Comparison of ENCODE assay signal across 18 cellular contexts in the genomic region with DNA sequence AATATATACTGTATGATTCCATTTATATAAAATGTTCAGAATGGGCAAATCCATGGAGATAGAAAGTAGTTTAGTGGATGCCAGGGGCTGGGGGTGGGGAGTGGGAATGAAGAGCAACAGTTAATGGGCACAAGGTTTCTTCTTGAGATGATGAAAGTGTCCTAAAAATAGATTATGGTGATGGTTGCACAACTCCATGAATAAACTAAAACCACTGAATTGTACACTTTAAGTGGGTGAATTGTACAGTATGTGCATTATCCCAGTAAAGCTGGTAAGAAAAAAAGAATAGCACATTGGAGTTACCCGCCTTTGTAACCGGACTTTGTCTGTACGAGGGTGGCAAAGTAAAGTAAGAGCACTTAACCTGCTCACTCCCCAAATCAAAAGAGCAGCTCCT. TPM values are rescaled to one million over a fixed set of nuclear protein-coding genes. Genes with fewer than 3 reads are reported as not detected.
DNase-seq lines count a peak whose midpoint lies in the region; ATAC-seq, FAIRE-seq and TF ChIP-seq lines count a peak whose summit lies in the region.
"Had no signal": no experiment of that assay in that cellular context is flagged by ENCODE, and none has a peak within 500 bp of the region (broad histone marks: within the 10 kb centered on the region; RNA-seq: fewer than 3 reads in every experiment).

No MANE protein-coding gene starts in this region.

- H3K4me3 ChIP-seq in AG04450 (ENCODE audit: low read depth, low read length) (no peak overlapping the region), IMR-90 (ENCODE audit: insufficient read depth, low read depth, low read length) (no peak overlapping the region), foreskin fibroblast (ENCODE audit: low read depth in 1 of 2, low read length in 2 of 2) (no peak overlapping the region), kidney (ENCODE audit: low read length in 2 of 2) (no peak overlapping the region), esophagus muscularis mucosa (no peak overlapping the region)
- H3K4me3 ChIP-seq: GM12878, ovary, spleen had no signal

- H3K4me1 ChIP-seq in IMR-90 (ENCODE audit: control insufficient read depth, insufficient read depth, low read length) = peaks cover 5% of the 10 kb centered on the region
- H3K4me1 ChIP-seq in kidney (ENCODE audit: control insufficient read depth in 1 of 2, insufficient read depth in 1 of 2, low read depth in 1 of 2, low read length in 2 of 2) = no peaks in the 10 kb centered on the region
- peaks cover 0 to 6% (median 0%) of the 10 kb centered on the region in 4 donors for H3K4me1 ChIP-seq in esophagus muscularis mucosa

- no CpG with 5 or more reads among the region's 3 CpGs for WGBS in IMR-90 (ENCODE audit: extremely low coverage in 2 of 2, insufficient read length in 1 of 2), 2 experiments
- 78% methylated on average over 3 of the region's 3 CpGs for WGBS in esophagus muscularis mucosa

- peaks cover 37% of the 10 kb centered on the region for H3K36me3 ChIP-seq in IMR-90 (ENCODE audit: control insufficient read depth, insufficient read depth, low read length)
- H3K36me3 ChIP-seq in kidney (ENCODE audit: control insufficient read depth in 1 of 2, insufficient read depth in 2 of 2, low read length in 2 of 2) = peaks cover 33 to 62% of the 10 kb centered on the region in 2 donors
- peaks cover 23 to 85% (median 65%) of the 10 kb centered on the region in 4 donors for H3K36me3 ChIP-seq in esophagus muscularis mucosa
- H3K36me3 ChIP-seq: ovary had no signal

- no peak overlapping the region for H2BK120ac ChIP-seq in IMR-90 (ENCODE audit: low read depth, low read length)

- H3K79me1 ChIP-seq in IMR-90 (ENCODE audit: low read depth in 1 of 2, low read length in 2 of 2) = peaks cover 8 to 17% of the 10 kb centered on the region in 2 experiments; a peak in 2 of 4 replicates

- POLR2A ChIA-PET in AG04450 (lab: Yijun Ruan, JAX) (no interaction called here), IMR-90 (lab: Charles Lee; ENCODE audit: unreplicated experiment) (no interaction called here)
- POLR2A ChIA-PET in naive thymus-derived CD8-positive, alpha-beta T cell (lab: Charles Lee) = no interaction called here

- H4K8ac ChIP-seq in IMR-90 (ENCODE audit: low read depth in 2 of 2, low read length in 2 of 2) = no peak overlapping the region; a peak in 1 of 4 replicates

- no peak overlapping the region for H4K5ac ChIP-seq in IMR-90 (ENCODE audit: low read depth, low read length)

- H3K4me2 ChIP-seq in IMR-90 (ENCODE audit: low read depth, low read length) = peak overlapping the region; percentile 33; the same call in 1 of the 2 replicates

- no peak overlapping the region for H3K18ac ChIP-seq in IMR-90 (ENCODE audit: low read depth, low read length)

- H3K9me3 ChIP-seq in AG04450 (ENCODE audit: control insufficient read depth, insufficient read depth, low read length) (no peaks in the 10 kb centered on the region), IMR-90 (ENCODE audit: control insufficient read depth, insufficient read depth, low read length) (no peaks in the 10 kb centered on the region), kidney (ENCODE audit: control insufficient read depth in 1 of 2, low read length in 2 of 2) (no peaks in the 10 kb centered on the region), esophagus muscularis mucosa (no peaks in the 10 kb centered on the region)
- H3K9me3 ChIP-seq: ovary, spleen had no signal

- H3K14ac ChIP-seq in IMR-90 (replicated peaks; ENCODE audit: low read depth, low read length) = no peak overlapping the region

- no peak for FAIRE-seq in kidney (lab: Jason Lieb, UNC)
- FAIRE-seq: GM12878 had no signal

- H3K27me3 ChIP-seq in AG04450 (ENCODE audit: control insufficient read depth, insufficient read depth, low read length) (no peaks in the 10 kb centered on the region), IMR-90 (ENCODE audit: control insufficient read depth, insufficient read depth, low read length) (no peaks in the 10 kb centered on the region), esophagus muscularis mucosa (no peaks in the 10 kb centered on the region)
- H3K27me3 ChIP-seq: ovary, spleen had no signal

- no peak overlapping the region for H3K56ac ChIP-seq in IMR-90 (ENCODE audit: extremely low read depth, insufficient read depth, low read length)

- no peaks in the 10 kb centered on the region; the same call in none of the 2 replicates for H3K9me1 ChIP-seq in IMR-90 (ENCODE audit: insufficient read depth, low read length)

- no peak overlapping the region for H4K91ac ChIP-seq in IMR-90 (ENCODE audit: insufficient read depth, low read depth, low read length)

- H3K27ac ChIP-seq in AG04450 (ENCODE audit: low read depth, low read length) (no peak overlapping the region), IMR-90 (ENCODE audit: insufficient read depth, low read length) (no peak overlapping the region), kidney (ENCODE audit: low read depth in 2 of 2, low read length in 2 of 2) (no peak overlapping the region), esophagus muscularis mucosa (replicated peaks in 1 of 4) (no peak overlapping the region)
- H3K27ac ChIP-seq: ovary, spleen, WERI-Rb-1 had no signal

- peaks cover 9 to 94% (median 34%) of the 10 kb centered on the region in 3 donors for H3K36me3 Mint-ChIP-seq in naive thymus-derived CD8-positive, alpha-beta T cell

- no peak for TF ChIP-seq RAD21 in IMR-90 (IDR thresholded peaks at IDR 0.05; ENCODE audit: low read length)

- no peak overlapping the region for H2BK5ac ChIP-seq in IMR-90 (ENCODE audit: low read depth, low read length, poor library complexity, severe bottlenecking)

- no peak overlapping the region for H2BK15ac ChIP-seq in IMR-90 (ENCODE audit: low read depth, low read length)

- H3K27ac Mint-ChIP-seq in naive thymus-derived CD8-positive, alpha-beta T cell = peak overlapping the region in 2 of 10 donors; percentile 53 to 55
- H3K27ac Mint-ChIP-seq: brain; stimulated activated naive CD8-positive, alpha-beta T cell treated with anti-CD3 and anti-CD28 coated beads, Interleukin-15, amount 100 ng/mL, for 72 hours had no signal

- H3K27me3 Mint-ChIP-seq in naive thymus-derived CD8-positive, alpha-beta T cell = no peaks in the 10 kb centered on the region
- H3K27me3 Mint-ChIP-seq: brain; stimulated activated naive CD8-positive, alpha-beta T cell treated with anti-CD3 and anti-CD28 coated beads, Interleukin-15, amount 100 ng/mL, for 72 hours had no signal

- H3K9me3 Mint-ChIP-seq in naive thymus-derived CD8-positive, alpha-beta T cell = no peaks in the 10 kb centered on the region
- H3K9me3 Mint-ChIP-seq: brain; stimulated activated naive CD8-positive, alpha-beta T cell treated with anti-CD3 and anti-CD28 coated beads, Interleukin-15, amount 100 ng/mL, for 72 hours had no signal

- no peak overlapping the region for H2BK20ac ChIP-seq in IMR-90 (ENCODE audit: low read depth, low read length)

- no peak overlapping the region for H3K23ac ChIP-seq in IMR-90 (ENCODE audit: low read depth, low read length)

- TF ChIP-seq CTCF in AG04450 (IDR thresholded peaks at IDR 0.05; ENCODE audit: low read depth, low read length) (no peak), IMR-90 (conservative IDR thresholded peaks at IDR 0.05; ENCODE audit: low read depth, low read length) (no peak), foreskin fibroblast (IDR thresholded peaks at IDR 0.05; ENCODE audit: low read depth, low read length) (no peak), kidney (IDR thresholded peaks at IDR 0.05; ENCODE audit: borderline replicate concordance, extremely low read depth, insufficient read depth) (no peak), esophagus muscularis mucosa (IDR thresholded peaks at IDR 0.05) (no peak)

- CTCF ChIA-PET in AG04450 (lab: Charles Lee) = interaction anchor here (1.5 kb wide), 1 partner anchor 248 kb away, joined by 9 read pairs; no protein-coding TSS in a partner anchor
- CTCF ChIA-PET in IMR-90 (lab: Yijun Ruan, JAX) = no interaction called here

- intact Hi-C loops in IMR-90 (cut with micrococcal nuclease) (no loop called here), kidney (cut with DNase I) (no loop called here), esophagus muscularis mucosa (cut with DNase I) (no loop called here)

- H3K4me1 Mint-ChIP-seq in naive thymus-derived CD8-positive, alpha-beta T cell = peaks cover 0 to 6% (median 0%) of the 10 kb centered on the region in 4 donors
- H3K4me1 Mint-ChIP-seq: brain had no signal

- no peak overlapping the region for H2AFZ ChIP-seq in IMR-90 (replicated peaks; ENCODE audit: low read length, poor library complexity)

- no peak overlapping the region for H3K4me3 Mint-ChIP-seq in naive thymus-derived CD8-positive, alpha-beta T cell
- H3K4me3 Mint-ChIP-seq: brain; stimulated activated naive CD8-positive, alpha-beta T cell treated with anti-CD3 and anti-CD28 coated beads, Interleukin-15, amount 100 ng/mL, for 72 hours had no signal

- in situ Hi-C loops in IMR-90 (cut with MboI; ENCODE audit: low sequenced_read_pairs) = no loop called here

- dilution Hi-C loops in IMR-90 (cut with HindIII; ENCODE audit: low sequenced_read_pairs, unreplicated experiment) = no loop called here

- H4K20me1 ChIP-seq in IMR-90 (ENCODE audit: insufficient read depth, low read length) = no peaks in the 10 kb centered on the region

- H3K4ac ChIP-seq in IMR-90 (ENCODE audit: low read depth, low read length) = no peak overlapping the region

- no peak overlapping the region for H2AK5ac ChIP-seq in IMR-90 (ENCODE audit: low read depth, low read length)

- no peak for TF ChIP-seq EP300 in esophagus muscularis mucosa (IDR thresholded peaks at IDR 0.05)

- ATAC-seq in IMR-90 (ENCODE audit: low read depth) = peak; percentile 54; the same call in 1 of the 2 replicates
- ATAC-seq in naive thymus-derived CD8-positive, alpha-beta T cell = no peak
- ATAC-seq: GM12878; stimulated activated naive CD8-positive, alpha-beta T cell treated with anti-CD3 and anti-CD28 coated beads, Interleukin-15, amount 100 ng/mL, for 72 hours had no signal

- H2AK9ac ChIP-seq in IMR-90 (replicated peaks; ENCODE audit: low read depth, low read length, poor library complexity) = no peak overlapping the region

- DNase-seq in AG04450 (ENCODE audit: low read depth, low spot score) (peak; percentile 6), IMR-90 (peak; percentile 68), SKM-1 treated with dmso at 0.1 percent for 144 hours (lab: John Stamatoyannopoulos, UW; ENCODE audit: unreplicated experiment) (peak; percentile 42), foreskin fibroblast (peak; percentile 38 to 67), kidney (no peak), esophagus muscularis mucosa (ENCODE audit: extremely low spot score) (no peak), NCI-H1694 (lab: John Stamatoyannopoulos, UW) (no peak)
- DNase-seq in naive thymus-derived CD8-positive, alpha-beta T cell = no peak
- DNase-seq: DND-41; effector CD4-positive, alpha-beta T cell; NCI-H1092; NCI-H2171 treated with DMSO at 0.1 percent for 48 hours; ovary; spleen; stimulated activated naive CD8-positive, alpha-beta T cell treated with anti-CD3 and anti-CD28 coated beads, Interleukin-15, amount 100 ng/mL, for 72 hours; WERI-Rb-1 had no signal

- no TSS peak for BruUV-seq in IMR-90 (replicated peaks; lab: Mats Ljungman, UMichigan)

- TF ChIP-seq POLR2A in IMR-90 (IDR thresholded peaks at IDR 0.05; ENCODE audit: low read depth, low read length) = no peak
- no peak for TF ChIP-seq POLR2A in esophagus muscularis mucosa (IDR thresholded peaks at IDR 0.05; ENCODE audit: low read depth)

- no peak overlapping the region for H3K9ac ChIP-seq in IMR-90 (ENCODE audit: low read depth, low read length)
- H3K9ac ChIP-seq in kidney (ENCODE audit: low read length in 2 of 2) = no peak overlapping the region

RNA-seq across cellular contexts. Expression of gene ALDH9A1, which starts 32.2 kb away (rescaled TPM):
- 94.3 and 149 TPM in 2 replicates for polyA plus RNA-seq in AG04450 (2011; rRNA removed)
- polyA minus RNA-seq in AG04450 (2011; rRNA and poly(A)+ RNA removed) = 53.8 and 68.3 TPM in 2 replicates
- 43.7 and 101 TPM in 2 replicates for total RNA-seq in IMR-90 (2012; rRNA removed)
- polyA plus RNA-seq in IMR-90 (2012; rRNA removed) = 40.1 and 43.5 TPM in 2 replicates
- 12.9 and 19.0 TPM in 2 replicates for polyA plus RNA-seq in IMR-90 (2012; cell fraction: cytosol; rRNA removed)
- 8.8 and 44.9 TPM in 2 replicates for polyA plus RNA-seq in IMR-90 (2012; cell fraction: nucleus; rRNA removed; ENCODE audit: low replicate concordance)
- 70.7 TPM for total RNA-seq in kidney
- polyA plus RNA-seq in kidney (ENCODE audit: insufficient read depth, low read depth, low replicate concordance) = 77.2 TPM
- 10 to 100 TPM; 42.6 to 73.1 (median 66.1) TPM for total RNA-seq in esophagus muscularis mucosa
- total RNA-seq in naive thymus-derived CD8-positive, alpha-beta T cell = 10 to 100 TPM; 35.9 to 40.8 TPM
- 10 to 100 TPM; 67.7 to 90.3 (median 79.4) TPM for polyA plus RNA-seq in naive thymus-derived CD8-positive, alpha-beta T cell

RNA-seq across cellular contexts. Expression of gene MGST3, which starts 35.1 kb away (rescaled TPM):
- polyA plus RNA-seq in AG04450 (2011; rRNA removed) = 242 and 252 TPM in 2 replicates
- 110 and 147 TPM in 2 replicates for polyA minus RNA-seq in AG04450 (2011; rRNA and poly(A)+ RNA removed)
- 132 and 159 TPM in 2 replicates for total RNA-seq in IMR-90 (2012; rRNA removed)
- polyA plus RNA-seq in IMR-90 (2012; rRNA removed) = 213 and 284 TPM in 2 replicates
- 205 and 256 TPM in 2 replicates for polyA plus RNA-seq in IMR-90 (2012; cell fraction: cytosol; rRNA removed)
- 46.8 and 155 TPM in 2 replicates for polyA plus RNA-seq in IMR-90 (2012; cell fraction: nucleus; rRNA removed; ENCODE audit: low replicate concordance)
- total RNA-seq in kidney = 296 TPM
- 545 TPM for polyA plus RNA-seq in kidney (ENCODE audit: insufficient read depth, low read depth, low replicate concordance)
- total RNA-seq in esophagus muscularis mucosa = 100 to 1,000 TPM; 202 to 257 (median 232) TPM
- total RNA-seq in naive thymus-derived CD8-positive, alpha-beta T cell = 10 to 100 TPM; 64.6 to 66.6 TPM
- 100 to 1,000 TPM in 2 of 3 donors, 10 to 100 TPM in 1; 95.3 to 160 (median 116) TPM for polyA plus RNA-seq in naive thymus-derived CD8-positive, alpha-beta T cell

Comparison
In these comparisons a context has a peak if more than half of its experiments do, and no peak if none do; other contexts are left out.
1. DNase-seq: peak in AG04450 (single experiment), IMR-90 (single experiment), SKM-1 treated with dmso at 0.1 percent for 144 hours (single experiment) and foreskin fibroblast (2 of 2); none in kidney (single experiment), esophagus muscularis mucosa (single experiment), NCI-H1694 (single experiment) and naive thymus-derived CD8-positive, alpha-beta T cell (0 of 10).